In the genomic region with DNA sequence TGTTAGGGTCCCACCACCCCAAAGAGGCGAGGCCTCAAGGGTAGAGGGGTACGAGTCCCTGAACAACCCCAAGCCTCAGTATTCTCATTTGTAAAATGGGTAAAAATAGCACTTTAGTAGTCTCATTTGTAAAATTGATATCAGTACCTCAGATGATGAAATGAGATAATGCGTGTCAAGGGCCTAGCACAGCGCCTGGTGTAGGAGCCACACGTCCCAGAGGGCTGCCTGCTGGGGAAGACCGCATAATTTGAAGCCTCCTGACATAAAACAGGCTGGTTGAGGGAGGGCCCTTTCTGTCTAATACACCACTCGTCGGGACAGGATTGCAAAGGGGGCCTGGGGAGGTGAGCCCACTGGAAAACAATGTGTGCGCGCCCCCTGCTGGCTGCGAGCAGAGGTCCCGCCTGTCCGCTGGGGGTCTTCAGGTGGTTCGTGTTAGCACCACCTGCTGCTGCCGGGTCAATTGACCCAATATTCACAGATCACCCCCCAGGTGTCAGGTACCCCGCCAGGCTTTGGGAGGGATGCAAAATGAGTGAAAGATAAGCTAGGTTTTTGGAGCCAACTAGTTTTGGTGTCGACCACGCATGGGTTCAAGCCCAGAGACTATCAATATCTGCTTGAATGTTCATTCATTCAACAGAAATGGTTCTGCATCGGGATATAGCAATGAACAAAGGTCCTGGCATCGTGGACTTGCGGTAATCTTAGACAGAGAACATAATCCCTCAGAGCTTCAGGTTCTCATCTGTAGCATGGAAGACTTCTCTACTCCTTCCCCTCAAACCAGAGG, we compare ENCODE assay signal across 1 cellular context.
TF ChIP-seq lines count a peak whose summit lies in the region.

No MANE protein-coding gene starts in this region.

TF ChIP-seq in PFSK-1, 5 proteins besides CTCF, POLR2A, EP300 and RAD21 (continued from another document):
- TF ChIP-seq, protein P1, sequence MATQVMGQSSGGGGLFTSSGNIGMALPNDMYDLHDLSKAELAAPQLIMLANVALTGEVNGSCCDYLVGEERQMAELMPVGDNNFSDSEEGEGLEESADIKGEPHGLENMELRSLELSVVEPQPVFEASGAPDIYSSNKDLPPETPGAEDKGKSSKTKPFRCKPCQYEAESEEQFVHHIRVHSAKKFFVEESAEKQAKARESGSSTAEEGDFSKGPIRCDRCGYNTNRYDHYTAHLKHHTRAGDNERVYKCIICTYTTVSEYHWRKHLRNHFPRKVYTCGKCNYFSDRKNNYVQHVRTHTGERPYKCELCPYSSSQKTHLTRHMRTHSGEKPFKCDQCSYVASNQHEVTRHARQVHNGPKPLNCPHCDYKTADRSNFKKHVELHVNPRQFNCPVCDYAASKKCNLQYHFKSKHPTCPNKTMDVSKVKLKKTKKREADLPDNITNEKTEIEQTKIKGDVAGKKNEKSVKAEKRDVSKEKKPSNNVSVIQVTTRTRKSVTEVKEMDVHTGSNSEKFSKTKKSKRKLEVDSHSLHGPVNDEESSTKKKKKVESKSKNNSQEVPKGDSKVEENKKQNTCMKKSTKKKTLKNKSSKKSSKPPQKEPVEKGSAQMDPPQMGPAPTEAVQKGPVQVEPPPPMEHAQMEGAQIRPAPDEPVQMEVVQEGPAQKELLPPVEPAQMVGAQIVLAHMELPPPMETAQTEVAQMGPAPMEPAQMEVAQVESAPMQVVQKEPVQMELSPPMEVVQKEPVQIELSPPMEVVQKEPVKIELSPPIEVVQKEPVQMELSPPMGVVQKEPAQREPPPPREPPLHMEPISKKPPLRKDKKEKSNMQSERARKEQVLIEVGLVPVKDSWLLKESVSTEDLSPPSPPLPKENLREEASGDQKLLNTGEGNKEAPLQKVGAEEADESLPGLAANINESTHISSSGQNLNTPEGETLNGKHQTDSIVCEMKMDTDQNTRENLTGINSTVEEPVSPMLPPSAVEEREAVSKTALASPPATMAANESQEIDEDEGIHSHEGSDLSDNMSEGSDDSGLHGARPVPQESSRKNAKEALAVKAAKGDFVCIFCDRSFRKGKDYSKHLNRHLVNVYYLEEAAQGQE (IDR thresholded peaks at IDR 0.05; ENCODE audit: insufficient read depth in 1 of 2, low read depth in 2 of 2, low read length in 2 of 2): no peak
